1 cellular context compared by ENCODE assay signal in genomic region chr15:89442155-89442554, GRCh38.
TF ChIP-seq lines count a peak whose summit lies in the region.

No MANE protein-coding gene starts in this region.

TF ChIP-seq in GM12878, 131 proteins besides CTCF, POLR2A, EP300 and RAD21:
- TF ChIP-seq, protein P1, sequence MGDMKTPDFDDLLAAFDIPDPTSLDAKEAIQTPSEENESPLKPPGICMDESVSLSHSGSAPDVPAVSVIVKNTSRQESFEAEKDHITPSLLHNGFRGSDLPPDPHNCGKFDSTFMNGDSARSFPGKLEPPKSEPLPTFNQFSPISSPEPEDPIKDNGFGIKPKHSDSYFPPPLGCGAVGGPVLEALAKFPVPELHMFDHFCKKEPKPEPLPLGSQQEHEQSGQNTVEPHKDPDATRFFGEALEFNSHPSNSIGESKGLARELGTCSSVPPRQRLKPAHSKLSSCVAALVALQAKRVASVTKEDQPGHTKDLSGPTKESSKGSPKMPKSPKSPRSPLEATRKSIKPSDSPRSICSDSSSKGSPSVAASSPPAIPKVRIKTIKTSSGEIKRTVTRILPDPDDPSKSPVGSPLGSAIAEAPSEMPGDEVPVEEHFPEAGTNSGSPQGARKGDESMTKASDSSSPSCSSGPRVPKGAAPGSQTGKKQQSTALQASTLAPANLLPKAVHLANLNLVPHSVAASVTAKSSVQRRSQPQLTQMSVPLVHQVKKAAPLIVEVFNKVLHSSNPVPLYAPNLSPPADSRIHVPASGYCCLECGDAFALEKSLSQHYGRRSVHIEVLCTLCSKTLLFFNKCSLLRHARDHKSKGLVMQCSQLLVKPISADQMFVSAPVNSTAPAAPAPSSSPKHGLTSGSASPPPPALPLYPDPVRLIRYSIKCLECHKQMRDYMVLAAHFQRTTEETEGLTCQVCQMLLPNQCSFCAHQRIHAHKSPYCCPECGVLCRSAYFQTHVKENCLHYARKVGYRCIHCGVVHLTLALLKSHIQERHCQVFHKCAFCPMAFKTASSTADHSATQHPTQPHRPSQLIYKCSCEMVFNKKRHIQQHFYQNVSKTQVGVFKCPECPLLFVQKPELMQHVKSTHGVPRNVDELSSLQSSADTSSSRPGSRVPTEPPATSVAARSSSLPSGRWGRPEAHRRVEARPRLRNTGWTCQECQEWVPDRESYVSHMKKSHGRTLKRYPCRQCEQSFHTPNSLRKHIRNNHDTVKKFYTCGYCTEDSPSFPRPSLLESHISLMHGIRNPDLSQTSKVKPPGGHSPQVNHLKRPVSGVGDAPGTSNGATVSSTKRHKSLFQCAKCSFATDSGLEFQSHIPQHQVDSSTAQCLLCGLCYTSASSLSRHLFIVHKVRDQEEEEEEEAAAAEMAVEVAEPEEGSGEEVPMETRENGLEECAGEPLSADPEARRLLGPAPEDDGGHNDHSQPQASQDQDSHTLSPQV (IDR thresholded peaks at IDR 0.05): no peak
- TF ChIP-seq, protein P2, sequence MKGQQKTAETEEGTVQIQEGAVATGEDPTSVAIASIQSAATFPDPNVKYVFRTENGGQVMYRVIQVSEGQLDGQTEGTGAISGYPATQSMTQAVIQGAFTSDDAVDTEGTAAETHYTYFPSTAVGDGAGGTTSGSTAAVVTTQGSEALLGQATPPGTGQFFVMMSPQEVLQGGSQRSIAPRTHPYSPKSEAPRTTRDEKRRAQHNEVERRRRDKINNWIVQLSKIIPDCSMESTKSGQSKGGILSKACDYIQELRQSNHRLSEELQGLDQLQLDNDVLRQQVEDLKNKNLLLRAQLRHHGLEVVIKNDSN (IDR thresholded peaks at IDR 0.05; ENCODE audit: borderline replicate concordance, extremely low read length, insufficient read depth, low read depth, low read length): no peak
- TF ChIP-seq CBFB (IDR thresholded peaks at IDR 0.05; ENCODE audit: low read depth) (no peak), KAT2A (conservative IDR thresholded peaks at IDR 0.05; ENCODE audit: control insufficient read depth, low read depth, low read length) (no peak)
